ENCODE assay signal across 1 cellular context in the genomic region with DNA sequence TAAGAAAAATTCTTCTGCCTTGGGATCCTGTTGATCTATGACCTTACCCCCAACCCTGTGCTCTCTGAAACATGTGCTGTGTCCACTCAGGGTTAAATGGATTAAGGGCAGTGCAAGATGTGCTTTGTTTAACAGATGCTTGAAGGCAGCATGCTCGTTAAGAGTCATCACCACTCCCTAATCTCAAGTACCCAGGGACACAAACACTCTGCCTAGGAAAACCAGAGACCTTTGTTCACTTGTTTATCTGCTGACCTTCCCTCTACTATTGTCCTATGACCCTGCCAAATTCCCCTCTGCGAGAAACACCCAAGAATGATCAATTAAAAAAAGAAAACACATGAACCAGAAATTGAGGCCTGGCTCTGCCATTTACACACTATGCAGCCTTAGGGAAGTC.
TF ChIP-seq lines count a peak whose summit lies in the region.
"Not testable (repeated sequence)": the region's sequence is repeated elsewhere in the genome, so short reads cannot be mapped to it uniquely, and the experiment has no call there.

No MANE protein-coding gene starts in this region.

TF ChIP-seq in K562, 482 proteins besides CTCF, POLR2A, EP300 and RAD21:
- TF ChIP-seq CBFA2T3 (IDR thresholded peaks at IDR 0.05) (peak; percentile 68), SOX6 (IDR thresholded peaks at IDR 0.05) (peak; percentile 68), CBFA2T2 (conservative IDR thresholded peaks at IDR 0.05) (peak; percentile 39), NR2C1 (tag; IDR thresholded peaks at IDR 0.05) (0 out of 2 replicates have a peak, but pooled peaks have one; percentile 17), FOXK2 (conservative IDR thresholded peaks at IDR 0.05 in 1 of 2, IDR thresholded peaks at IDR 0.05 in 1 of 2; ENCODE audit: low read depth in 2 of 2) (0 out of 4 replicates have a peak, but pooled peaks of 1 of the 2 experiments have one; percentile 9), KDM1A (IDR thresholded peaks at IDR 0.05) (peak in 1 of 2 experiments; percentile 7; a peak in 1 of 4 replicates), ARID1B (IDR thresholded peaks at IDR 0.05) (peak; percentile 36; the same call in 1 of the 2 replicates)
- TF ChIP-seq NR2C1 (IDR thresholded peaks at IDR 0.05) = not testable (repeated sequence)
